Comparison of ENCODE assay signal across 29 cellular contexts in the genomic region with DNA sequence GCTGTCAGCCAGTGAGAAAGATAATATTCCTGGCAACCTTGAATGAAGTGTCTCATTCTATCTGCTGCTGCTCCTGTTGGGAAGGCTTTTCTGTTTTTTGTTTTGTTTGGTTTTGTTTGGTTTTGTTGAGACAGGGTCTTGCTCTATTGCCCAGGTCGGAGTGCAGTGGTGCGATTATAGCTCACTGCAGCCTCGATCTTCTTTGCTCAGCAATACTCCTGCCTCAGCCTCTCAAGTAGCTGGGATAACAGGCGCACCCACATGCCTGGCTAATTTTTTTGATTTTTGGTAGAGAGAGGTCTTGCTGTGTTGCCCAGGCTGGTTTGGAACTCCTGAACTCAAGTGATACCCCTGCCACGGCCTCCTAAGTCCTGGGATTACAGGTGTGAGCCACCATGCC.
"Had no signal": no experiment of that assay in that cellular context is flagged by ENCODE, and none has a peak within 500 bp of the region (broad histone marks: within the 10 kb centered on the region; RNA-seq: fewer than 3 reads in every experiment).

No MANE protein-coding gene starts in this region.

- H3K9me3 Mint-ChIP-seq: stimulated activated effector memory CD8-positive, alpha-beta T cell treated with anti-CD3 and anti-CD28 coated beads, Interleukin-12 subunit alpha, Interleukin-12 subunit beta, amount 100 ng/mL, for 72 hours; stimulated activated memory B cell treated with anti-CD40 and anti-IgM and Interleukin-4, amounts not matched to agents 10 μg/mL and 1 μg/mL and 100 μg/mL, for 72 hours; stimulated activated naive B cell treated with anti-CD40 and anti-IgM and Interleukin-4, amounts not matched to agents 10 μg/mL and 1 μg/mL and 100 μg/mL, for 72 hours; stimulated activated naive CD8-positive, alpha-beta T cell treated with anti-CD3 and anti-CD28 coated beads, Interleukin-15, amount 100 ng/mL, for 72 hours; stimulated activated naive CD8-positive, alpha-beta T cell treated with anti-CD3 and anti-CD28 coated beads, Interleukin-15, Interleukin-2, amounts not matched to agents 100 ng/mL and 50 ng/mL, for 24 hours; type B pancreatic cell had no signal

- H3K9me3 ChIP-seq: stomach, suprapubic skin, testis, thoracic aorta, thyroid gland, tibial artery, tibial nerve, transverse colon, upper lobe of left lung, upper lobe of right lung, uterus, vagina had no signal

- DNase-seq: stimulated activated CD4-positive, alpha-beta T cell treated with anti-CD3 and anti-CD28 coated beads, Interleukin-2, amount 100 ng/mL, for 48 hours; stimulated activated CD4-positive, alpha-beta T cell treated with anti-CD3 and anti-CD28 coated beads, Interleukin-4, amount 100 ng/mL, for 1 hour; stimulated activated CD4-positive, alpha-beta T cell treated with anti-CD3 and anti-CD28 coated beads, Interleukin-4, amount 100 ng/mL, for 24 hours; stimulated activated CD4-positive, alpha-beta T cell treated with anti-CD3 and anti-CD28 coated beads, Interleukin-4, amount 100 ng/mL, for 4 hours; stimulated activated CD8-positive, alpha-beta memory T cell treated with anti-CD3 and anti-CD28 coated beads, Interleukin-4, amount 100 ng/mL, for 48 hours; stimulated activated naive B cell treated with anti-CD40 and anti-IgM and Interleukin-4, amounts not matched to agents 10 μg/mL and 1 μg/mL and 100 μg/mL, for 72 hours; stimulated activated naive CD4-positive, alpha-beta T cell; stimulated activated naive CD4-positive, alpha-beta T cell treated with Interleukin-2 at 50 U/mL for 16 hours; stimulated activated naive CD8-positive, alpha-beta T cell treated with anti-CD3 and anti-CD28 coated beads, Interleukin-15, amount 100 ng/mL, for 72 hours; stimulated activated naive CD8-positive, alpha-beta T cell treated with anti-CD3 and anti-CD28 coated beads, Interleukin-15, Interleukin-2, amounts not matched to agents 100 U/mL and 50 U/mL, for 24 hours; stomach; substantia nigra; testis; thyroid gland; tibial artery; transverse colon; trophoblast cell; upper lobe of left lung; upper lobe of right lung; uterus had no signal

- H3K36me3 ChIP-seq: suprapubic skin, thoracic aorta, thyroid gland, tibial artery, tibial nerve, transverse colon, upper lobe of left lung, upper lobe of right lung, uterus, vagina had no signal

- FAIRE-seq: urothelium cell line had no signal

- H3K4me3 Mint-ChIP-seq: stimulated activated effector memory CD8-positive, alpha-beta T cell treated with anti-CD3 and anti-CD28 coated beads, Interleukin-12 subunit alpha, Interleukin-12 subunit beta, amount 100 ng/mL, for 72 hours; stimulated activated memory B cell treated with anti-CD40 and anti-IgM and Interleukin-4, amounts not matched to agents 10 μg/mL and 1 μg/mL and 100 μg/mL, for 72 hours; stimulated activated naive B cell treated with anti-CD40 and anti-IgM and Interleukin-4, amounts not matched to agents 10 μg/mL and 1 μg/mL and 100 μg/mL, for 72 hours; stimulated activated naive CD8-positive, alpha-beta T cell treated with anti-CD3 and anti-CD28 coated beads, Interleukin-15, amount 100 ng/mL, for 72 hours; stimulated activated naive CD8-positive, alpha-beta T cell treated with anti-CD3 and anti-CD28 coated beads, Interleukin-15, Interleukin-2, amounts not matched to agents 100 ng/mL and 50 ng/mL, for 24 hours; type B pancreatic cell had no signal

- H3K27ac Mint-ChIP-seq: stimulated activated effector memory CD8-positive, alpha-beta T cell treated with anti-CD3 and anti-CD28 coated beads, Interleukin-12 subunit alpha, Interleukin-12 subunit beta, amount 100 ng/mL, for 72 hours; stimulated activated memory B cell treated with anti-CD40 and anti-IgM and Interleukin-4, amounts not matched to agents 10 μg/mL and 1 μg/mL and 100 μg/mL, for 72 hours; stimulated activated naive B cell treated with anti-CD40 and anti-IgM and Interleukin-4, amounts not matched to agents 10 μg/mL and 1 μg/mL and 100 μg/mL, for 72 hours; stimulated activated naive CD8-positive, alpha-beta T cell treated with anti-CD3 and anti-CD28 coated beads, Interleukin-15, amount 100 ng/mL, for 72 hours; stimulated activated naive CD8-positive, alpha-beta T cell treated with anti-CD3 and anti-CD28 coated beads, Interleukin-15, Interleukin-2, amounts not matched to agents 100 ng/mL and 50 ng/mL, for 24 hours; type B pancreatic cell had no signal

- H3K4me1 Mint-ChIP-seq: stimulated activated effector memory CD8-positive, alpha-beta T cell treated with anti-CD3 and anti-CD28 coated beads, Interleukin-12 subunit alpha, Interleukin-12 subunit beta, amount 100 ng/mL, for 72 hours; stimulated activated memory B cell treated with anti-CD40 and anti-IgM and Interleukin-4, amounts not matched to agents 10 μg/mL and 1 μg/mL and 100 μg/mL, for 72 hours; stimulated activated naive B cell treated with anti-CD40 and anti-IgM and Interleukin-4, amounts not matched to agents 10 μg/mL and 1 μg/mL and 100 μg/mL, for 72 hours; stimulated activated naive CD8-positive, alpha-beta T cell treated with anti-CD3 and anti-CD28 coated beads, Interleukin-15, amount 100 ng/mL, for 72 hours had no signal

- H3K4me3 ChIP-seq: stomach, suprapubic skin, testis, thoracic aorta, thyroid gland, tibial artery, tibial nerve, transverse colon, upper lobe of left lung, upper lobe of right lung, uterus, vagina had no signal

- H3K36me3 Mint-ChIP-seq: stimulated activated effector memory CD8-positive, alpha-beta T cell treated with anti-CD3 and anti-CD28 coated beads, Interleukin-12 subunit alpha, Interleukin-12 subunit beta, amount 100 ng/mL, for 72 hours; stimulated activated memory B cell treated with anti-CD40 and anti-IgM and Interleukin-4, amounts not matched to agents 10 μg/mL and 1 μg/mL and 100 μg/mL, for 72 hours; stimulated activated naive B cell treated with anti-CD40 and anti-IgM and Interleukin-4, amounts not matched to agents 10 μg/mL and 1 μg/mL and 100 μg/mL, for 72 hours had no signal

- H3K27me3 ChIP-seq: stomach, suprapubic skin, testis, thyroid gland, tibial nerve, transverse colon, upper lobe of left lung, upper lobe of right lung, uterus, vagina had no signal

- H3K4me1 ChIP-seq: suprapubic skin, testis, thyroid gland, tibial artery, tibial nerve, upper lobe of right lung, uterus had no signal

- H3K27me3 Mint-ChIP-seq: stimulated activated naive CD8-positive, alpha-beta T cell treated with anti-CD3 and anti-CD28 coated beads, Interleukin-15, amount 100 ng/mL, for 72 hours; type B pancreatic cell had no signal

- ATAC-seq: stimulated activated effector memory CD8-positive, alpha-beta T cell treated with anti-CD3 and anti-CD28 coated beads, Interleukin-12 subunit alpha, Interleukin-12 subunit beta, amount 100 ng/mL, for 72 hours; stimulated activated memory B cell treated with anti-CD40 and anti-IgM and Interleukin-4, amounts not matched to agents 10 μg/mL and 1 μg/mL and 100 μg/mL, for 72 hours; stimulated activated naive B cell treated with anti-CD40 and anti-IgM and Interleukin-4, amounts not matched to agents 10 μg/mL and 1 μg/mL and 100 μg/mL, for 72 hours; stimulated activated naive CD8-positive, alpha-beta T cell treated with anti-CD3 and anti-CD28 coated beads, Interleukin-15, amount 100 ng/mL, for 72 hours; stimulated activated naive CD8-positive, alpha-beta T cell treated with anti-CD3 and anti-CD28 coated beads, Interleukin-15, Interleukin-2, amounts not matched to agents 100 U/mL and 50 U/mL, for 24 hours; upper lobe of right lung had no signal

- H3K27ac ChIP-seq: stomach, suprapubic skin, testis, thoracic aorta, thyroid gland, tibial artery, tibial nerve, transverse colon, upper lobe of left lung, upper lobe of right lung, uterus, vagina had no signal
